ENCODE assay signal across 9 cellular contexts in the genomic region with DNA sequence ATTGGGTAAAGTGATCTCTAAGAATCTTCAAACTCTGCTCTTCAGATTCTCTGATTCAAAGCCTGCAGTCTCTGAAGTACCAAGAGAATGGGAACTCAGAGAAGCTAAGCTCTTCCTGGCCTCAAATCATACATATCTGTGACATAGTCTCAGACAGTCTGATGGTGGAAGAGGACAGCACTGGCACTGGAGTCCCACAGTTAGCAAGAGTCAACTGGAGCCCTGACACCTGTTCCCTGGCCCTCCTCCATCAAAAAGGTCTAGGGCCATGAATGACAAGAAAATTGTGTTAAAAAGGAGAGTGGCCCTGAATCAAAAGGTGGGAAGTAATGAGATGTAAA. TPM values are rescaled to one million over a fixed set of nuclear protein-coding genes. Genes with fewer than 3 reads are reported as not detected.
DNase-seq lines count a peak whose midpoint lies in the region; ATAC-seq, FAIRE-seq and TF ChIP-seq lines count a peak whose summit lies in the region.
"Had no signal": no experiment of that assay in that cellular context is flagged by ENCODE, and none has a peak within 500 bp of the region (broad histone marks: within the 10 kb centered on the region; RNA-seq: fewer than 3 reads in every experiment).

No MANE protein-coding gene starts in this region.

- ATAC-seq in GM21423 (IDR thresholded peaks at IDR 0.05; ENCODE audit: unreplicated experiment) (peak; percentile 20), HG03439 (IDR thresholded peaks at IDR 0.05; ENCODE audit: unreplicated experiment) (peak; percentile 22)

- H3K36me3 ChIP-seq in colonic mucosa (no peaks in the 10 kb centered on the region), sigmoid colon (no peaks in the 10 kb centered on the region)

- TF ChIP-seq POLR2A in sigmoid colon (IDR thresholded peaks at IDR 0.05) (no peak), GM12892 (IDR thresholded peaks at IDR 0.05; ENCODE audit: low read depth, low read length) (no peak)

- TF ChIP-seq EP300 in sigmoid colon (IDR thresholded peaks at IDR 0.05), result no peak

- TF ChIP-seq CTCF in colonic mucosa (IDR thresholded peaks at IDR 0.05), result no peak
- TF ChIP-seq CTCF in sigmoid colon (IDR thresholded peaks at IDR 0.05), result no peak

- intact Hi-C loops in colonic mucosa (cut with DNase I) (no loop called here), sigmoid colon (cut with DNase I) (no loop called here)

- H3K9me3 ChIP-seq in colonic mucosa, result no peaks in the 10 kb centered on the region
- no peaks in the 10 kb centered on the region for H3K9me3 ChIP-seq in sigmoid colon

- peak overlapping the region; percentile 37; the same call in 1 of the 2 replicates for H3K4me3 ChIP-seq in GM08714 (ENCODE audit: low read length)
- H3K4me3 ChIP-seq in colonic mucosa, result no peak overlapping the region
- H3K4me3 ChIP-seq in sigmoid colon, result no peak overlapping the region

- no peak overlapping the region for H3K9ac ChIP-seq in colonic mucosa (ENCODE audit: low read depth in 2 of 2, low read length in 2 of 2)

- no peaks in the 10 kb centered on the region for H3K27me3 ChIP-seq in colonic mucosa
- peaks cover 3 to 35% (median 14%) of the 10 kb centered on the region in 3 donors for H3K27me3 ChIP-seq in sigmoid colon

- peak overlapping the region; percentile 63 for H3K27ac ChIP-seq in colonic mucosa
- H3K27ac ChIP-seq in sigmoid colon, result no peak overlapping the region

- DNase-seq in colonic mucosa (no peak), glomerular visceral epithelial cell (ENCODE audit: extremely low spot score) (no peak), NCI-H1092 treated with DMSO at 0.1 percent for 48 hours (lab: John Stamatoyannopoulos, UW) (no peak), sigmoid colon (no peak), GM12892 (ENCODE audit: insufficient read length) (no peak)
- DNase-seq: NCI-H1436 treated with DMSO at 0.1 percent for 48 hours had no signal

- no peaks in the 10 kb centered on the region for H3K4me1 ChIP-seq in colonic mucosa
- no peaks in the 10 kb centered on the region for H3K4me1 ChIP-seq in sigmoid colon

- no peak for FAIRE-seq in GM12892 (lab: Jason Lieb, UNC)

RNA-seq across cellular contexts. Expression of a gene that starts 37.7 kb away (rescaled TPM):
- 100 to 1,000 TPM in 1 of 2 donors, not detected in 1; 105 TPM for total RNA-seq in colonic mucosa
- total RNA-seq in sigmoid colon, result not detected
- polyA plus RNA-seq in sigmoid colon, result 10 to 100 TPM in 1 of 3 donors, 1 to 10 TPM in 2; 1.4 to 30.0 (median 3.0) TPM
- polyA plus RNA-seq in GM12892 (2012; ENCODE audit: missing spikeins), result 0.91 TPM

RNA-seq across cellular contexts. Expression of a gene that starts 46.4 kb away (rescaled TPM):
- total RNA-seq in colonic mucosa (1 to 10 TPM; 1.5 to 2.3 TPM), sigmoid colon (10 to 100 TPM in 2 of 4 donors, 1 to 10 TPM in 2; 6.7 to 13.6 (median 10.2) TPM)
- 1 to 10 TPM; 1.2 to 5.6 (median 1.2) TPM for polyA plus RNA-seq in sigmoid colon
- 0.30 TPM for polyA plus RNA-seq in GM12892 (2012; ENCODE audit: missing spikeins)

RNA-seq across cellular contexts. Expression of a gene that starts 59.2 kb away (rescaled TPM):
- total RNA-seq in colonic mucosa (10 to 100 TPM in 1 of 2 donors, not detected in 1; 41.2 TPM), sigmoid colon (not detected)
- 10 to 100 TPM in 1 of 3 donors, 1 to 10 TPM in 1, under 1 TPM in 1; 0.67 to 25.8 (median 1.8) TPM for polyA plus RNA-seq in sigmoid colon
- not detected for polyA plus RNA-seq in GM12892 (2012; ENCODE audit: missing spikeins)
